In the genomic region with DNA sequence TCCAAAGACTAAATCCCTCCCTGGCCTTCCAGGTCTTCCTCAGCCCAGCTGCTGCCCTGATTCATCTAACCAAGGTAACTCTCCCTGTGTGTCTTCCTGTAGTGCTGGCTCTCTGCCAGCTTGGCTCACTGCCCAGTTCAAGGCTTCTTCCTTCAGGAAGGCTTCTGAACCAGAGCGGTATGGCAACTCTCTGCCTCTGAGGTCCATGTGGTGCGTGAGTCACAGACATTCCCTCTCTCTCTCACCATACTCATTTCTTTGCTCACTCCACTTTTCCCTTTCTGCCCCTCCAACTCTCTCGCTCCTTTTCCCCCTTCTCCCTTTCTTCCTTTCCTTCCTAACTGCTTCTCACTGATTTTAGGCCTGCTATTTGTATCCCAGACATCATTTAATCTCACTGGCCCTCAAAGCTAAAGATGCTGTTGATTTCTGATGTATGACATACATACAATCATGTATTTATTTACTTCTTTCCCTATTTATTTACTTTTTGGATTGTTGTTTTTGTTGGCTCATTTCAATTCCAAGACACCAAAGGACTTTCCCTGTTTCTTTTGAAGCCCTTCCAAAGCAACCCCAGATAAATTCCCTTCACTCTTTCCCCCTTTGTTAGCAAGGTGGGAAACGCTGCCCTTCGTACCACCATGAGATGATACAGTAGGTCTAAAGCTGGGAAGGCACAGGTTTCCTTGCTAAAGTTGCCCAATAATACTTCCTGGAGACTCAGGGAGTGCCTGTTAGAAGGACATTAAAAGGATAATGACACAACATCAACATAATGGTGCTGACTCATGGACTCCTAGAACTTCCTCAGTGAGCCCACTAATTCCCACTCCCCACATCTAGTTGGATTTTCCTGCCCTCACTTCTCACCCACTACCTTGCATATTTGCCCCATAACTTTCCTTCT, we compare ENCODE assay signal across 8 cellular contexts. TPM values are rescaled to one million over a fixed set of nuclear protein-coding genes. Genes with fewer than 3 reads are reported as not detected.
DNase-seq lines count a peak whose midpoint lies in the region; ATAC-seq and TF ChIP-seq lines count a peak whose summit lies in the region.
"Had no signal": no experiment of that assay in that cellular context is flagged by ENCODE, and none has a peak within 500 bp of the region (broad histone marks: within the 10 kb centered on the region; RNA-seq: fewer than 3 reads in every experiment).

No MANE protein-coding gene starts in this region.

- DNase-seq in GM03348 (ENCODE audit: low spot score) (peak; percentile 85), NCI-H1436 treated with DMSO at 0.1 percent for 48 hours (lab: John Stamatoyannopoulos, UW) (peak; percentile 66), T-helper 22 cell (ENCODE audit: low read depth) (peak; percentile 28), glomerular endothelial cell (ENCODE audit: extremely low read depth, low read depth, low spot score) (peak; percentile 87), spleen (peak; percentile 83)

- ATAC-seq in HG03196 (IDR thresholded peaks at IDR 0.05; ENCODE audit: unreplicated experiment) (no peak), GM21619 (IDR thresholded peaks at IDR 0.05; ENCODE audit: unreplicated experiment) (no peak)

- H3K27me3 ChIP-seq in spleen (replicated peaks in 1 of 7) = no peaks in the 10 kb centered on the region

- TF ChIP-seq POLR2A in spleen (IDR thresholded peaks at IDR 0.05) = no peak

- TF ChIP-seq CTCF in spleen (IDR thresholded peaks at IDR 0.05 in 8 of 11, conservative IDR thresholded peaks at IDR 0.05 in 3 of 11) = no peak

- H3K4me1 ChIP-seq in spleen = peaks cover 0 to 37% (median 9%) of the 10 kb centered on the region in 6 donors

- intact Hi-C loops in spleen (cut with DNase I; ENCODE audit: low total_unique reads) = no loop called here

- no peak overlapping the region for H3K4me3 ChIP-seq in spleen

- peak overlapping the region in 1 of 8 donors; percentile 29 for H3K27ac ChIP-seq in spleen

- H3K9me3 ChIP-seq in spleen = no peaks in the 10 kb centered on the region

- WGBS in spleen, 5 donors = 44 to 75% (median 62%) methylated on average over 5 of the region's 5 CpGs

- no peaks in the 10 kb centered on the region for H3K36me3 ChIP-seq in spleen

RNA-seq across cellular contexts. Expression of a gene that starts 17.8 kb away (rescaled TPM):
- 0.53 and 0.73 TPM in 2 replicates for total RNA-seq in glomerular endothelial cell
- 1 to 10 TPM; 1.1 to 3.0 (median 2.0) TPM for total RNA-seq in spleen
- 1 to 10 TPM in 2 of 3 donors, under 1 TPM in 1; 0.58 to 2.8 (median 1.2) TPM for polyA plus RNA-seq in spleen

RNA-seq across cellular contexts. Expression of a gene that starts 19.7 kb away (rescaled TPM):
- total RNA-seq in glomerular endothelial cell (0.35 TPM in 1 of 2 replicates, not detected in the other), spleen (under 1 TPM in 1 of 7 donors, not detected in 6; 0.33 TPM)
- polyA plus RNA-seq in spleen = under 1 TPM; 0.03 to 0.43 (median 0.13) TPM
- total RNA-seq: T-helper 1 cell treated with Interleukin-12 subunit alpha and Interleukin-12 subunit beta and Interleukin-4 antibody, amounts not matched to agents 30 ng/mL and 1 ng/mL, for 36 hours had no signal

RNA-seq across cellular contexts. Expression of a gene that starts 43.1 kb away (rescaled TPM):
- 715 and 718 TPM in 2 replicates for total RNA-seq in glomerular endothelial cell
- total RNA-seq in spleen = 100 to 1,000 TPM; 341 to 505 (median 407) TPM
- 100 to 1,000 TPM; 351 to 525 (median 475) TPM for polyA plus RNA-seq in spleen

RNA-seq across cellular contexts. Expression of a gene that starts 55.5 kb away (rescaled TPM):
- total RNA-seq in glomerular endothelial cell (not detected in 2 replicates), spleen (10 to 100 TPM; 13.0 to 40.0 (median 25.2) TPM)
- 10 to 100 TPM; 12.9 to 18.7 (median 16.1) TPM for polyA plus RNA-seq in spleen

Comparison
In these comparisons a context has a peak if more than half of its experiments do, and no peak if none do; other contexts are left out.
1. DNase-seq: peak in every context shown above with its lines; median percentile 87 in glomerular endothelial cell; 85 in GM03348; 83 in spleen; 66 in NCI-H1436 treated with DMSO at 0.1 percent for 48 hours; 28 in T-helper 22 cell.